In genomic region chr16:667113-667779, GRCh38 we compare ENCODE assay signal across 8 cellular contexts. TPM values are rescaled to one million over a fixed set of nuclear protein-coding genes. Genes with fewer than 3 reads are reported as not detected.
DNase-seq lines count a peak whose midpoint lies in the region; TF ChIP-seq lines count a peak whose summit lies in the region.

No MANE protein-coding gene starts in this region.

- no peak for TF ChIP-seq RAD21 in neural cell (conservative IDR thresholded peaks at IDR 0.05)

- no peaks in the 10 kb centered on the region for H4K20me1 ChIP-seq in neural cell (ENCODE audit: insufficient read depth)

- no TSS peak for BruUV-seq in MCF 10A (replicated peaks; lab: Mats Ljungman, UMichigan)

- 0 out of 2 replicates have a peak, but pooled peaks have one; percentile 64 for TF ChIP-seq CTCF in C4-2B (conservative IDR thresholded peaks at IDR 0.05)
- TF ChIP-seq CTCF in MCF 10A (IDR thresholded peaks at IDR 0.05; ENCODE audit: unreplicated experiment) = no peak
- TF ChIP-seq CTCF in neural cell (IDR thresholded peaks at IDR 0.05; ENCODE audit: poor library complexity, severe bottlenecking) = no peak

- H3K4me3 ChIP-seq in Jurkat, Clone E6-1 (ENCODE audit: low read length) = peak overlapping the region; percentile 50
- H3K4me3 ChIP-seq in neural cell (ENCODE audit: low read length) = peak overlapping the region; percentile 98

- no peaks in the 10 kb centered on the region for H3K36me3 ChIP-seq in neural cell (ENCODE audit: insufficient read depth, low read length)

- H3F3A ChIP-seq in neural cell (ENCODE audit: insufficient read depth, low read length, poor library complexity, severe bottlenecking) = no peaks in the 10 kb centered on the region

- H3K9me2 ChIP-seq in neural cell (ENCODE audit: insufficient read depth, low read length) = no peaks in the 10 kb centered on the region

- H3K27me3 ChIP-seq in neural cell (ENCODE audit: insufficient read depth, low read depth, low read length) = no peaks in the 10 kb centered on the region

- H2AFZ ChIP-seq in neural cell (ENCODE audit: low read depth, low read length) = no peak overlapping the region

- H3K27ac Mint-ChIP-seq in MCF 10A (ENCODE audit: low read depth, unreplicated experiment) = peak overlapping the region; percentile 85

- no peak for TF ChIP-seq EP300 in neural cell (conservative IDR thresholded peaks at IDR 0.05; ENCODE audit: poor library complexity, severe bottlenecking)

- POLR2A ChIA-PET in MCF 10A (lab: Yijun Ruan, JAX) = interaction anchor here (0.6 to 3.2 kb wide), 15 partner anchors 9 to 243 kb away, joined by 3 to 17 read pairs (median 4); partner anchors contain the start of genes CAPN15, STUB1, WDR24 and WDR90

- peaks cover 19% of the 10 kb centered on the region for H3K36me3 Mint-ChIP-seq in MCF 10A (ENCODE audit: insufficient read depth, unreplicated experiment)

- no peaks in the 10 kb centered on the region for H3K9me3 Mint-ChIP-seq in MCF 10A (ENCODE audit: unreplicated experiment)

- H3K9ac ChIP-seq in neural cell (ENCODE audit: low read length) = peak overlapping the region; percentile 37

- peaks cover 9% of the 10 kb centered on the region for H3K79me2 ChIP-seq in neural cell (replicated peaks; ENCODE audit: insufficient read depth, low read length)

- CTCF ChIA-PET in MCF 10A (lab: Yijun Ruan, JAX) = interaction anchor here (0.6 to 2.3 kb wide), 16 partner anchors 9 to 324 kb away, joined by 3 to 9 read pairs (median 3); partner anchors contain the start of genes CCDC78, MCRIP2, METTL26 and WDR24

- no peaks in the 10 kb centered on the region for H3K27me3 Mint-ChIP-seq in MCF 10A (ENCODE audit: insufficient read depth, unreplicated experiment)

- no peak for DNase-seq in Jurkat, Clone E6-1 (ENCODE audit: low read depth, low spot score)
- DNase-seq in MCF 10A (ENCODE audit: unreplicated experiment) = no peak
- DNase-seq in D341Med (ENCODE audit: low spot score) = no peak
- DNase-seq in NCI-H1930 (lab: John Stamatoyannopoulos, UW) = no peak
- no peak for DNase-seq in effector CD4-positive, alpha-beta T cell
- no peak for DNase-seq in NOMO-1 (lab: John Stamatoyannopoulos, UW; ENCODE audit: unreplicated experiment in 2 of 2)

- H3K4me1 Mint-ChIP-seq in MCF 10A (ENCODE audit: insufficient read depth, unreplicated experiment) = no peaks in the 10 kb centered on the region

- intact Hi-C loops in MCF 10A (cut with micrococcal nuclease) = no loop called here

- no peaks in the 10 kb centered on the region for H3K9me3 ChIP-seq in neural cell (ENCODE audit: low read length)

- H3K27ac ChIP-seq in C4-2B (peak overlapping the region; percentile 100), neural cell (ENCODE audit: low read length) (no peak overlapping the region)

- peak overlapping the region; percentile 75 for H3K4me3 Mint-ChIP-seq in MCF 10A (ENCODE audit: unreplicated experiment)

- H3K4me2 ChIP-seq in neural cell (ENCODE audit: low read length) = no peak overlapping the region

TF ChIP-seq in neural cell, 6 proteins besides CTCF, POLR2A, EP300 and RAD21:
- no peak for TF ChIP-seq TAF1 (IDR thresholded peaks at IDR 0.05; ENCODE audit: low read depth)

RNA-seq across cellular contexts. Expression of gene RHOT2, which starts 0.7 kb away (rescaled TPM):
- polyA plus RNA-seq in Jurkat, Clone E6-1 (2012; ENCODE audit: insufficient read depth, insufficient read length) = 129 TPM
- 110 and 118 TPM in 2 replicates for total RNA-seq in MCF 10A (2022)
- 132 and 192 TPM in 2 replicates for polyA plus RNA-seq in neural cell
- polyA minus RNA-seq in neural cell = 42.5 and 55.3 TPM in 2 replicates

RNA-seq across cellular contexts. Expression of gene RHBDL1, which starts 8.2 kb away (rescaled TPM):
- 4.5 TPM for polyA plus RNA-seq in Jurkat, Clone E6-1 (2012; ENCODE audit: insufficient read depth, insufficient read length)
- 3.0 and 4.5 TPM in 2 replicates for total RNA-seq in MCF 10A (2022)
- polyA plus RNA-seq in neural cell = 7.2 and 10.8 TPM in 2 replicates
- polyA minus RNA-seq in neural cell = 0.97 and 1.3 TPM in 2 replicates

RNA-seq across cellular contexts. Expression of gene STUB1, which starts 13.0 kb away (rescaled TPM):
- polyA plus RNA-seq in Jurkat, Clone E6-1 (2012; ENCODE audit: insufficient read depth, insufficient read length) = 150 TPM
- 99.3 and 124 TPM in 2 replicates for total RNA-seq in MCF 10A (2022)
- 120 and 151 TPM in 2 replicates for polyA plus RNA-seq in neural cell
- 60.4 and 67.1 TPM in 2 replicates for polyA minus RNA-seq in neural cell

RNA-seq across cellular contexts. Expression of gene JMJD8, which starts 16.9 kb away (rescaled TPM):
- polyA plus RNA-seq in Jurkat, Clone E6-1 (2012; ENCODE audit: insufficient read depth, insufficient read length) = 45.6 TPM
- 23.6 and 33.4 TPM in 2 replicates for total RNA-seq in MCF 10A (2022)
- polyA plus RNA-seq in neural cell = 44.7 and 51.6 TPM in 2 replicates
- polyA minus RNA-seq in neural cell = 19.4 and 23.6 TPM in 2 replicates

RNA-seq across cellular contexts. Expression of gene WDR90, which starts 18.1 kb away (rescaled TPM):
- polyA plus RNA-seq in Jurkat, Clone E6-1 (2012; ENCODE audit: insufficient read depth, insufficient read length) = 65.3 TPM
- total RNA-seq in MCF 10A (2022) = 40.4 and 47.9 TPM in 2 replicates
- polyA plus RNA-seq in neural cell = 30.0 and 32.1 TPM in 2 replicates
- 11.0 and 12.6 TPM in 2 replicates for polyA minus RNA-seq in neural cell
